8 cellular contexts compared by ENCODE assay signal in genomic region chr3:170037463-170038433, GRCh38. TPM values are rescaled to one million over a fixed set of nuclear protein-coding genes. Genes with fewer than 3 reads are reported as not detected.
DNase-seq lines count a peak whose midpoint lies in the region; ATAC-seq lines count a peak whose summit lies in the region.

Gene GPR160, plus strand, starts transcription at chr3:170037995. Its CDS starts 45,978 bp downstream, at chr3:170083973.

- H3K9me3 ChIP-seq in effector memory CD4-positive, alpha-beta T cell (ENCODE audit: control insufficient read depth, low read length): no peaks in the 10 kb centered on the region

- peak within 1 kb of the TSS; percentile 48 for H3K27ac ChIP-seq in effector memory CD4-positive, alpha-beta T cell (ENCODE audit: insufficient read depth, low read length, poor library complexity, severe bottlenecking)

- H3K4me1 ChIP-seq in effector memory CD4-positive, alpha-beta T cell (ENCODE audit: control insufficient read depth, insufficient read depth, low read length, poor library complexity, severe bottlenecking): peaks cover 13% of the 10 kb centered on the region

- DNase-seq in C1 segment of cervical spinal cord (lab: John Stamatoyannopoulos, UW) (peak in 11 of 14 donors; percentile 3 to 49 (median 17)), NCI-H446 treated with DMSO at 0.1 percent for 48 hours (lab: John Stamatoyannopoulos, UW) (peak; percentile 22), mesenteric fat pad (ENCODE audit: low spot score) (peak; percentile 95)
- DNase-seq in activated CD4-positive, alpha-beta T cell treated with anti-CD3 and anti-CD28 coated beads, Interleukin-2, amount 50 U/mL, for 4 hours: peak; percentile 70 to 71
- DNase-seq in effector memory CD4-positive, alpha-beta T cell: peak; percentile 59 to 64 (median 64)
- DNase-seq in stimulated activated CD8-positive, alpha-beta memory T cell treated with anti-CD3 and anti-CD28 coated beads, Interleukin-2, amount 100 ng/mL, for 1 hour (ENCODE audit: low read depth in 2 of 2): peak; percentile 41 to 57

- H3K4me3 ChIP-seq in effector memory CD4-positive, alpha-beta T cell (ENCODE audit: insufficient read depth, low read depth, low read length, poor library complexity, severe bottlenecking): peak within 1 kb of the TSS; percentile 79

- no peaks in the 10 kb centered on the region for H3K36me3 ChIP-seq in effector memory CD4-positive, alpha-beta T cell (ENCODE audit: control insufficient read depth, insufficient read depth, low read length)

- H3K27me3 ChIP-seq in effector memory CD4-positive, alpha-beta T cell (replicated peaks; ENCODE audit: control insufficient read depth, insufficient read depth, low read length, poor library complexity, severe bottlenecking): no peaks in the 10 kb centered on the region

- ATAC-seq in GM19043 (IDR thresholded peaks at IDR 0.05; ENCODE audit: low read depth, unreplicated experiment) (peak; percentile 70), HG03280 (IDR thresholded peaks at IDR 0.05; ENCODE audit: unreplicated experiment) (peak; percentile 81)

RNA-seq across cellular contexts. Expression of gene GPR160, which starts in this region (rescaled TPM):
- 6.4 TPM for total RNA-seq in mesenteric fat pad

Comparison
In these comparisons a context has a peak if more than half of its experiments do, and no peak if none do; other contexts are left out.
1. Peak in every context shown above with its lines: DNase-seq, ATAC-seq, H3K4me3 ChIP-seq and H3K27ac ChIP-seq.
2. DNase-seq: peak in every context shown above with its lines; median percentile 95 in mesenteric fat pad; 70 in activated CD4-positive, alpha-beta T cell treated with anti-CD3 and anti-CD28 coated beads, Interleukin-2, amount 50 U/mL, for 4 hours; 64 in effector memory CD4-positive, alpha-beta T cell; 49 in stimulated activated CD8-positive, alpha-beta memory T cell treated with anti-CD3 and anti-CD28 coated beads, Interleukin-2, amount 100 ng/mL, for 1 hour; 22 in NCI-H446 treated with DMSO at 0.1 percent for 48 hours; 17 in C1 segment of cervical spinal cord.